16 cellular contexts compared by ENCODE assay signal in the genomic region with DNA sequence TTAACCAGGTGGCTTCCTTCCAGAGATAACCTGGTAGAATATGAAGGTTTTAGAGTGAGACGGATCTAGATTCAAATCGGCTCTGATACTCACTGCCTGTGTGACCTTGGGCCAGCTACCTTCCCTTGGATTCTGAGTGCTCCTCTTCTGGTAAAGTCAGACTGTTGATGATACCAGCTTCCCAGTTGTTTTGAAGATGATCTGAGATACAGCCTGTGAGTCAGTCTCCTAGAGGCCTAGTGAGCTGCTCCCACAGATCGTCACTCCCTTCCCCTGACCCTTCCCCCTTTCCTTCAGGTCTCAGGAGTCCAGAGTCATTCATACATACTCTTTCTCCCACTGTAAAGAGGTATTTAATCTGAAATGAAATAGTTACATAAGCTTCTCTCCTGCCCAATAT.
"Had no signal": no experiment of that assay in that cellular context is flagged by ENCODE, and none has a peak within 500 bp of the region (broad histone marks: within the 10 kb centered on the region; RNA-seq: fewer than 3 reads in every experiment).

No MANE protein-coding gene starts in this region.

- ATAC-seq: activated naive CD8-positive, alpha-beta T cell treated with anti-CD3 and anti-CD28 coated beads, Interleukin-2, amount 50 U/mL, for 24 hours; stimulated activated naive CD8-positive, alpha-beta T cell treated with anti-CD3 and anti-CD28 coated beads, Interleukin-15, Interleukin-2, amounts not matched to agents 100 U/mL and 50 U/mL, for 24 hours had no signal

- DNase-seq: activated CD4-positive, alpha-beta memory T cell treated with anti-CD3 and anti-CD28 coated beads, Interleukin-2, amount 10 ng/mL, durations not matched to agents 7 days and 5 days; activated CD8-positive, alpha-beta memory T cell treated with anti-CD3 and anti-CD28 coated beads, Interleukin-2, amount 50 U/mL, for 48 hours; activated naive CD4-positive, alpha-beta T cell treated with Interleukin-2 at 50 U/mL for 16 hours; activated naive CD8-positive, alpha-beta T cell treated with anti-CD3 and anti-CD28 coated beads, Interleukin-2, amount 50 U/mL, for 24 hours; caudate nucleus; colonic mucosa; left cardiac atrium; stimulated activated CD4-positive, alpha-beta T cell treated with anti-CD3 and anti-CD28 coated beads, Interleukin-4, amount 100 ng/mL, for 1 hour; stimulated activated CD8-positive, alpha-beta memory T cell treated with anti-CD3 and anti-CD28 coated beads, Interleukin-4, amount 100 ng/mL, for 48 hours; stimulated activated naive CD8-positive, alpha-beta T cell treated with anti-CD3 and anti-CD28 coated beads, Interleukin-15, Interleukin-2, amounts not matched to agents 100 U/mL and 50 U/mL, for 24 hours; T1000 had no signal

- H3K4me3 Mint-ChIP-seq: activated CD4-positive, alpha-beta memory T cell treated with anti-CD3 and anti-CD28 coated beads, Interleukin-2, amount 10 ng/mL, durations not matched to agents 7 days and 5 days; activated naive CD8-positive, alpha-beta T cell treated with anti-CD3 and anti-CD28 coated beads, Interleukin-2, amount 50 U/mL, for 24 hours; activated T-helper 1 cell treated with anti-CD3 and anti-CD28 coated beads, Interleukin-12 subunit alpha, Interleukin-12 subunit beta, Interleukin-2, Interleukin-4 antibody, amounts not matched to agents 30 ng/mL and 10 ng/mL and 1 ng/mL, durations not matched to agents 14 hours and 24 hours and 36 hours; nephron; type B pancreatic cell had no signal

- H3K9me3 Mint-ChIP-seq: activated CD4-positive, alpha-beta memory T cell treated with anti-CD3 and anti-CD28 coated beads, Interleukin-2, amount 10 ng/mL, durations not matched to agents 7 days and 5 days; activated naive CD8-positive, alpha-beta T cell treated with anti-CD3 and anti-CD28 coated beads, Interleukin-2, amount 50 U/mL, for 24 hours; activated T-helper 1 cell treated with anti-CD3 and anti-CD28 coated beads, Interleukin-12 subunit alpha, Interleukin-12 subunit beta, Interleukin-2, Interleukin-4 antibody, amounts not matched to agents 30 ng/mL and 10 ng/mL and 1 ng/mL, durations not matched to agents 14 hours and 24 hours and 36 hours; type B pancreatic cell had no signal

- H3K36me3 ChIP-seq: colonic mucosa, suprapubic skin had no signal

- H3K27ac Mint-ChIP-seq: activated CD4-positive, alpha-beta memory T cell treated with anti-CD3 and anti-CD28 coated beads, Interleukin-2, amount 10 ng/mL, durations not matched to agents 7 days and 5 days; activated naive CD8-positive, alpha-beta T cell treated with anti-CD3 and anti-CD28 coated beads, Interleukin-2, amount 50 U/mL, for 24 hours; activated T-helper 1 cell treated with anti-CD3 and anti-CD28 coated beads, Interleukin-12 subunit alpha, Interleukin-12 subunit beta, Interleukin-2, Interleukin-4 antibody, amounts not matched to agents 30 ng/mL and 10 ng/mL and 1 ng/mL, durations not matched to agents 14 hours and 24 hours and 36 hours; nephron; type B pancreatic cell had no signal

- H3K36me3 Mint-ChIP-seq: type B pancreatic cell had no signal

- H3K4me1 ChIP-seq: colonic mucosa had no signal

- H3K27me3 ChIP-seq: colonic mucosa had no signal

- H3K4me3 ChIP-seq: colonic mucosa, suprapubic skin had no signal

- H3K27ac ChIP-seq: colonic mucosa, suprapubic skin, VCaP had no signal

- H3K9me3 ChIP-seq: colonic mucosa, suprapubic skin had no signal

- H3K4me1 Mint-ChIP-seq: activated naive CD8-positive, alpha-beta T cell treated with anti-CD3 and anti-CD28 coated beads, Interleukin-2, amount 50 U/mL, for 24 hours had no signal
